ENCODE assay signal across 31 cellular contexts in genomic region chr17:81334419-81334896, GRCh38. TPM values are rescaled to one million over a fixed set of nuclear protein-coding genes. Genes with fewer than 3 reads are reported as not detected.
DNase-seq lines count a peak whose midpoint lies in the region; ATAC-seq and TF ChIP-seq lines count a peak whose summit lies in the region.
"Had no signal": no experiment of that assay in that cellular context is flagged by ENCODE, and none has a peak within 500 bp of the region (broad histone marks: within the 10 kb centered on the region; RNA-seq: fewer than 3 reads in every experiment).

No MANE protein-coding gene starts in this region.

- no peaks in the 10 kb centered on the region for H4K20me1 ChIP-seq in hepatocyte (ENCODE audit: insufficient read depth, poor library complexity, severe bottlenecking)

- DNase-seq in CD14-positive monocyte (ENCODE audit: low spot score) (peak; percentile 43), HuH-7.5 (ENCODE audit: low spot score) (peak; percentile 66), hepatocyte (ENCODE audit: low spot score) (no peak), gastrocnemius medialis (peak; percentile 79 to 91), HK-2 (ENCODE audit: unreplicated experiment) (no peak)
- no peak for DNase-seq in activated CD4-positive, alpha-beta T cell treated with anti-CD3 and anti-CD28 coated beads, Interleukin-2, amount 10 ng/mL, durations not matched to agents 24 days and 14 days
- DNase-seq: activated CD4-positive, alpha-beta T cell treated with anti-CD3 and anti-CD28 coated beads for 4 hours; activated CD8-positive, alpha-beta memory T cell treated with anti-CD3 and anti-CD28 coated beads for 24 hours; activated T-cell treated with anti-CD3 and anti-CD28 coated beads for 4 hours; DMS79 treated with DMSO at 0.1 percent for 48 hours; GDM1; immature natural killer cell; mesendoderm; MG63; NCI-H1105; NCI-H187 treated with DMSO at 0.1 percent for 48 hours; NCI-H2171 treated with DMSO at 0.1 percent for 48 hours; NCI-H524 treated with DMSO at 0.1 percent for 48 hours; Peyer's patch; sigmoid colon; stimulated activated CD4-positive, alpha-beta T cell treated with anti-CD3 and anti-CD28 coated beads, Interleukin-15, amount 100 ng/mL, for 24 hours; T-helper 9 cell; transverse colon; WERI-Rb-1 had no signal

- peak overlapping the region; percentile 11 for H3K4me2 ChIP-seq in hepatocyte
- H3K4me2 ChIP-seq: KMS-11, neural progenitor cell had no signal

- H3K9me3 ChIP-seq in hepatocyte (ENCODE audit: low read depth), result no peaks in the 10 kb centered on the region
- H3K9me3 ChIP-seq in gastrocnemius medialis, result no peaks in the 10 kb centered on the region
- H3K9me3 ChIP-seq: breast epithelium, MG63, Peyer's patch, sigmoid colon, SJSA1, transverse colon had no signal

- H3K4me3 ChIP-seq in hepatocyte (no peak overlapping the region), gastrocnemius medialis (peak overlapping the region in 1 of 4 donors; percentile 20)
- H3K4me3 ChIP-seq: breast epithelium, MG63, neural progenitor cell, Peyer's patch, sigmoid colon, SJSA1, transverse colon had no signal

- in situ Hi-C loops in gastrocnemius medialis (cut with MboI; ENCODE audit: low sequenced_read_pairs in 4 of 4), result no loop called here

- peaks cover 6 to 25% (median 23%) of the 10 kb centered on the region in 3 donors for H3K27me3 Mint-ChIP-seq in CD14-positive monocyte (ENCODE audit: low read depth in 3 of 3)
- H3K27me3 Mint-ChIP-seq in activated CD4-positive, alpha-beta T cell treated with anti-CD3 and anti-CD28 coated beads, Interleukin-2, amount 10 ng/mL, durations not matched to agents 24 days and 14 days, result peaks cover 9% of the 10 kb centered on the region

- no peak overlapping the region for H3K4me3 Mint-ChIP-seq in CD14-positive monocyte
- no peak overlapping the region for H3K4me3 Mint-ChIP-seq in activated CD4-positive, alpha-beta T cell treated with anti-CD3 and anti-CD28 coated beads, Interleukin-2, amount 10 ng/mL, durations not matched to agents 24 days and 14 days
- H3K4me3 Mint-ChIP-seq: activated naive CD8-positive, alpha-beta T cell; immature natural killer cell; neural progenitor cell; stimulated activated effector memory CD8-positive, alpha-beta T cell treated with anti-CD3 and anti-CD28 coated beads, Interleukin-12 subunit alpha, Interleukin-12 subunit beta, amount 100 ng/mL, for 72 hours had no signal

- no peak overlapping the region for H3K27ac ChIP-seq in hepatocyte
- H3K27ac ChIP-seq in gastrocnemius medialis, result peak overlapping the region; percentile 54 to 82 (median 76)
- H3K27ac ChIP-seq: KMS-11, neural progenitor cell, Peyer's patch, sigmoid colon, SJSA1, WERI-Rb-1 had no signal

- H3K9me3 Mint-ChIP-seq in CD14-positive monocyte, result peaks cover 0 to 2% (median 0%) of the 10 kb centered on the region in 7 donors
- H3K9me3 Mint-ChIP-seq in activated CD4-positive, alpha-beta T cell treated with anti-CD3 and anti-CD28 coated beads, Interleukin-2, amount 10 ng/mL, durations not matched to agents 24 days and 14 days, result no peaks in the 10 kb centered on the region
- H3K9me3 Mint-ChIP-seq: immature natural killer cell; neural progenitor cell; stimulated activated effector memory CD8-positive, alpha-beta T cell treated with anti-CD3 and anti-CD28 coated beads, Interleukin-12 subunit alpha, Interleukin-12 subunit beta, amount 100 ng/mL, for 72 hours had no signal

- H3K27ac Mint-ChIP-seq in CD14-positive monocyte, result no peak overlapping the region
- no peak overlapping the region for H3K27ac Mint-ChIP-seq in activated CD4-positive, alpha-beta T cell treated with anti-CD3 and anti-CD28 coated beads, Interleukin-2, amount 10 ng/mL, durations not matched to agents 24 days and 14 days
- H3K27ac Mint-ChIP-seq: activated naive CD8-positive, alpha-beta T cell; immature natural killer cell; neural progenitor cell; stimulated activated effector memory CD8-positive, alpha-beta T cell treated with anti-CD3 and anti-CD28 coated beads, Interleukin-12 subunit alpha, Interleukin-12 subunit beta, amount 100 ng/mL, for 72 hours had no signal

- H2AFZ ChIP-seq in hepatocyte, result no peak overlapping the region
- H2AFZ ChIP-seq: neural progenitor cell had no signal

- no peaks in the 10 kb centered on the region for H3K27me3 ChIP-seq in hepatocyte
- H3K27me3 ChIP-seq in gastrocnemius medialis, result no peaks in the 10 kb centered on the region
- H3K27me3 ChIP-seq: breast epithelium, MG63, neural progenitor cell, Peyer's patch, sigmoid colon, transverse colon had no signal

- peak; percentile 61 to 69 for ATAC-seq in gastrocnemius medialis
- no peak for ATAC-seq in HG03025 (IDR thresholded peaks at IDR 0.05; ENCODE audit: low FRiP score, unreplicated experiment)
- ATAC-seq: stimulated activated effector memory CD8-positive, alpha-beta T cell treated with anti-CD3 and anti-CD28 coated beads, Interleukin-12 subunit alpha, Interleukin-12 subunit beta, amount 100 ng/mL, for 72 hours had no signal

- no peak for TF ChIP-seq POLR2A in gastrocnemius medialis (IDR thresholded peaks at IDR 0.05)

- TF ChIP-seq CTCF in CD14-positive monocyte (IDR thresholded peaks at IDR 0.05) (no peak), hepatocyte (IDR thresholded peaks at IDR 0.05; ENCODE audit: poor library complexity) (no peak), gastrocnemius medialis (IDR thresholded peaks at IDR 0.05 in 4 of 5, conservative IDR thresholded peaks at IDR 0.05 in 1 of 5) (no peak)

- 60% methylated on average over 11 of the region's 11 CpGs for WGBS in hepatocyte (ENCODE audit: low lambda C conversion rate, missing lambda C conversion rate)

- peaks cover 38% of the 10 kb centered on the region for H3K4me1 Mint-ChIP-seq in CD14-positive monocyte
- no peaks in the 10 kb centered on the region for H3K4me1 Mint-ChIP-seq in activated CD4-positive, alpha-beta T cell treated with anti-CD3 and anti-CD28 coated beads, Interleukin-2, amount 10 ng/mL, durations not matched to agents 24 days and 14 days
- H3K4me1 Mint-ChIP-seq: stimulated activated effector memory CD8-positive, alpha-beta T cell treated with anti-CD3 and anti-CD28 coated beads, Interleukin-12 subunit alpha, Interleukin-12 subunit beta, amount 100 ng/mL, for 72 hours had no signal

- H3K79me2 ChIP-seq in hepatocyte, result peaks cover 34% of the 10 kb centered on the region

- H3K36me3 ChIP-seq in hepatocyte (replicated peaks; ENCODE audit: insufficient read depth, low read depth) (no peaks in the 10 kb centered on the region), gastrocnemius medialis (no peaks in the 10 kb centered on the region)
- H3K36me3 ChIP-seq: breast epithelium, MG63, neural progenitor cell, Peyer's patch, sigmoid colon, transverse colon, WERI-Rb-1 had no signal

- H3K4me1 ChIP-seq in hepatocyte (ENCODE audit: insufficient read depth), result peaks cover 64% of the 10 kb centered on the region
- peaks cover 51 to 66% of the 10 kb centered on the region in 2 donors for H3K4me1 ChIP-seq in gastrocnemius medialis

- intact Hi-C loops in CD14-positive monocyte (cut with micrococcal nuclease), result no loop called here
- intact Hi-C loops in gastrocnemius medialis (cut with DNase I; ENCODE audit: low total_unique reads), result no loop called here
- intact Hi-C loops in activated CD4-positive, alpha-beta T cell treated with anti-CD3 and anti-CD28 coated beads, Interleukin-2, amount 10 ng/mL, durations not matched to agents 24 days and 14 days (cut with micrococcal nuclease), result no loop called here

- no peaks in the 10 kb centered on the region for H3K9me2 ChIP-seq in hepatocyte (replicated peaks; ENCODE audit: insufficient read depth)

- peaks cover 0 to 2% of the 10 kb centered on the region in 2 donors for H3K36me3 Mint-ChIP-seq in CD14-positive monocyte
- H3K36me3 Mint-ChIP-seq in activated CD4-positive, alpha-beta T cell treated with anti-CD3 and anti-CD28 coated beads, Interleukin-2, amount 10 ng/mL, durations not matched to agents 24 days and 14 days (ENCODE audit: low read depth), result no peaks in the 10 kb centered on the region
- H3K36me3 Mint-ChIP-seq: activated naive CD8-positive, alpha-beta T cell; immature natural killer cell; neural progenitor cell; stimulated activated effector memory CD8-positive, alpha-beta T cell treated with anti-CD3 and anti-CD28 coated beads, Interleukin-12 subunit alpha, Interleukin-12 subunit beta, amount 100 ng/mL, for 72 hours had no signal

RNA-seq across cellular contexts. Expression of gene SLC38A10, which starts 39.4 kb away (rescaled TPM):
- 10 to 100 TPM; 50.8 to 68.4 TPM for polyA plus RNA-seq in CD14-positive monocyte
- total RNA-seq in hepatocyte, result 71.3 and 91.4 TPM in 2 replicates
- 123 and 124 TPM in 2 replicates for polyA plus RNA-seq in hepatocyte
- 10 to 100 TPM; 24.5 to 56.5 (median 28.8) TPM for total RNA-seq in gastrocnemius medialis
- total RNA-seq in activated CD4-positive, alpha-beta T cell treated with anti-CD3 and anti-CD28 coated beads, Interleukin-2, amount 10 ng/mL, durations not matched to agents 24 days and 14 days, result 98.0 and 105 TPM in 2 replicates

Comparison
In these comparisons a context has a peak if more than half of its experiments do, and no peak if none do; other contexts are left out.
1. DNase-seq: peak in CD14-positive monocyte (single experiment), HuH-7.5 (single experiment) and gastrocnemius medialis (2 of 2); none in hepatocyte (single experiment), HK-2 (single experiment) and activated CD4-positive, alpha-beta T cell treated with anti-CD3 and anti-CD28 coated beads, Interleukin-2, amount 10 ng/mL, durations not matched to agents 24 days and 14 days (single experiment).